19 cellular contexts compared by ENCODE assay signal in genomic region chr11:2964782-2965181, GRCh38. TPM values are rescaled to one million over a fixed set of nuclear protein-coding genes. Genes with fewer than 3 reads are reported as not detected.
A peak's percentile ranks its signal among the peaks of the same experiment; 100 is the strongest.
DNase-seq lines count a peak whose midpoint lies in the region; ATAC-seq and TF ChIP-seq lines count a peak whose summit lies in the region.
"Had no signal": no experiment of that assay in that cellular context is flagged by ENCODE, and none has a peak within 500 bp of the region (broad histone marks: within the 10 kb centered on the region; RNA-seq: fewer than 3 reads in every experiment).

No MANE protein-coding gene starts in this region.

- H3K36me3 Mint-ChIP-seq in stimulated activated naive B cell treated with anti-CD40 and anti-IgM and Interleukin-4, amounts not matched to agents 10 μg/mL and 1 μg/mL and 100 μg/mL, for 72 hours: peaks cover 60 to 82% of the 10 kb centered on the region in 2 donors

- CTCF ChIA-PET in RWPE1 (lab: Yijun Ruan, JAX): no interaction called here

- no peaks in the 10 kb centered on the region for H3K9me3 Mint-ChIP-seq in stimulated activated naive B cell treated with anti-CD40 and anti-IgM and Interleukin-4, amounts not matched to agents 10 μg/mL and 1 μg/mL and 100 μg/mL, for 72 hours
- H3K9me3 Mint-ChIP-seq: CD4-positive, alpha-beta T cell; HFFc6 had no signal

- H3K27me3 Mint-ChIP-seq in stimulated activated naive B cell treated with anti-CD40 and anti-IgM and Interleukin-4, amounts not matched to agents 10 μg/mL and 1 μg/mL and 100 μg/mL, for 72 hours: no peaks in the 10 kb centered on the region
- H3K27me3 Mint-ChIP-seq: CD4-positive, alpha-beta T cell had no signal

- TF ChIP-seq CTCF in RWPE1 (conservative IDR thresholded peaks at IDR 0.05; ENCODE audit: low read depth): no peak

- 0 out of 2 replicates have a peak overlapping the region, but pooled peaks have one; percentile 17 for H3K27ac ChIP-seq in RWPE1
- H3K27ac ChIP-seq: C4-2B had no signal

- peak; percentile 78 for ATAC-seq in left lobe of liver
- ATAC-seq in stimulated activated naive B cell treated with anti-CD40 and anti-IgM and Interleukin-4, amounts not matched to agents 10 μg/mL and 1 μg/mL and 100 μg/mL, for 72 hours (replicated peaks): no peak
- ATAC-seq in GM19328 (IDR thresholded peaks at IDR 0.05; ENCODE audit: unreplicated experiment): no peak
- ATAC-seq: HCT116 had no signal

- peaks cover 22 to 43% of the 10 kb centered on the region in 2 donors for H3K4me1 Mint-ChIP-seq in stimulated activated naive B cell treated with anti-CD40 and anti-IgM and Interleukin-4, amounts not matched to agents 10 μg/mL and 1 μg/mL and 100 μg/mL, for 72 hours

- no peak for DNase-seq in RWPE1 (ENCODE audit: low spot score)
- peak; percentile 3 for DNase-seq in amniotic epithelial cell (ENCODE audit: low read depth)
- DNase-seq in left lobe of liver (ENCODE audit: low spot score): no peak
- DNase-seq in stimulated activated naive B cell treated with anti-CD40 and anti-IgM and Interleukin-4, amounts not matched to agents 10 μg/mL and 1 μg/mL and 100 μg/mL, for 72 hours: no peak
- no peak for DNase-seq in NCI-H2081 (lab: John Stamatoyannopoulos, UW)
- no peak for DNase-seq in NK-92 treated with Interleukin-12 subunit alpha and Interleukin-12 subunit beta, amount 100 ng/mL, for 24 hours (lab: John Stamatoyannopoulos, UW)
- DNase-seq: ACHN; AML-193; Caco-2; CD4-positive, alpha-beta T cell; DMS79; GDM1; GOT3; H7; HFFc6; IMR-90 had no signal

- POLR2A ChIA-PET in RWPE1 (lab: Yijun Ruan, JAX; ENCODE audit: low non-redundant PET): no interaction called here

- peak overlapping the region; percentile 78 for H3K27ac Mint-ChIP-seq in stimulated activated naive B cell treated with anti-CD40 and anti-IgM and Interleukin-4, amounts not matched to agents 10 μg/mL and 1 μg/mL and 100 μg/mL, for 72 hours
- H3K27ac Mint-ChIP-seq: CD4-positive, alpha-beta T cell; HFFc6 had no signal

- no peak overlapping the region for H3K4me3 Mint-ChIP-seq in stimulated activated naive B cell treated with anti-CD40 and anti-IgM and Interleukin-4, amounts not matched to agents 10 μg/mL and 1 μg/mL and 100 μg/mL, for 72 hours
- H3K4me3 Mint-ChIP-seq: CD4-positive, alpha-beta T cell; HFFc6 had no signal

RNA-seq across cellular contexts. Expression of gene NAP1L4, which starts 27.3 kb away (rescaled TPM):
- 42.2 TPM for total RNA-seq in left lobe of liver

RNA-seq across cellular contexts. Expression of gene PHLDA2, which starts 35.6 kb away (rescaled TPM):
- total RNA-seq in left lobe of liver: 1.3 TPM
